In the genomic region with DNA sequence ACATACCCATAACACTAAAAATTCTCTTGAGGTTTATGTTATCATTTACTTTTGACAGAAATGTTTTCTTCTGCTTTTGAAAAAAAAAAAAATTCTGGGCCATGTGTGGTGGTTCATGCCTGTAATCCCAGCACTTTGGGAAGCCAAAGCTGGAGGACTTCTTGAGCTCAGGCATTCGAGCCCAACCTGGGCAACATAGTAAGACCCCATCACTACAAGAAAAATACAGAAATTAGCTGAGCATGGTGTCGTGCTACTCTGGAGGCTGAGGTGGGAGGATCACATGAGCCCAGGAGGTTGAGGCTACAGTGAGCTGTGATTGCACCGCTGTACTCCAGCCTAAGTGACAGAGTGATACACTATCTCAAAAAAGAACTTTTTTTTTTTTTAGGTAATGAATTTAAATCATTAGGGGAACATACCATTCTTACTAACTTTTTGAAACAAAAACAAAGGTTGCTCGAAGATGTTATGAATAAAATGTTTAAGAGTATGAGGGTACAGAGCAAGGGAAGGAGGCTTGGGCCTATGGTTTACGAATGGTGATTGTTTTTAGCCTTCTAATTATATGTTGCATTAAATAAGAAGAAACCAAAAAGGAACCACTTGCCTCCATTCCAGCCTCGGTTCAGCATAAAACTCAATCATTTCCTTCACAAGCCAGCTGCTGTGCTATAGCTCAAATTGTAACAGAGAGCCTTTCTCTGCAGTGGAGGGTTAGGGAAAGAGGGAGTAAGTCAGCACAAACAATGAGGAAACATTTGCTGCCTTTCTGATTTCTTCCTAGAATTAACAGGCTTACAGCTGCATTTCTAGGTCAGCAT, we compare ENCODE assay signal across 9 cellular contexts.
DNase-seq lines count a peak whose midpoint lies in the region; ATAC-seq and TF ChIP-seq lines count a peak whose summit lies in the region.
"Had no signal": no experiment of that assay in that cellular context is flagged by ENCODE, and none has a peak within 500 bp of the region (broad histone marks: within the 10 kb centered on the region; RNA-seq: fewer than 3 reads in every experiment).

No MANE protein-coding gene starts in this region.

- H3K9ac ChIP-seq in muscle layer of colon (ENCODE audit: low read length): peak overlapping the region; percentile 65

- no peaks in the 10 kb centered on the region for H3K9me3 ChIP-seq in muscle layer of colon (ENCODE audit: low read length)

- peak; percentile 52 for DNase-seq in RPMI7951 (ENCODE audit: low read depth)
- no peak for DNase-seq in epithelial cell of prostate (ENCODE audit: low read depth, low spot score)
- no peak for DNase-seq in type B pancreatic cell (ENCODE audit: extremely low spot score, unreplicated experiment)
- DNase-seq in activated naive CD4-positive, alpha-beta T cell (lab: John Stamatoyannopoulos, UW): no peak
- no peak for DNase-seq in activated CD4-positive, alpha-beta T cell treated with anti-CD3 and anti-CD28 coated beads, Interleukin-2, amount 50 U/mL, for 48 hours
- DNase-seq: NCI-H446 treated with DMSO at 0.1 percent for 48 hours had no signal

- H3K9me3 Mint-ChIP-seq in type B pancreatic cell: no peaks in the 10 kb centered on the region

- H3K27ac Mint-ChIP-seq in type B pancreatic cell: peak overlapping the region; percentile 82

- no peak for ATAC-seq in GM19467 (IDR thresholded peaks at IDR 0.05; ENCODE audit: unreplicated experiment)
- ATAC-seq: GM12878 had no signal

- H3K27ac ChIP-seq in epithelial cell of prostate: peak overlapping the region; percentile 82
- peak overlapping the region; percentile 90 for H3K27ac ChIP-seq in muscle layer of colon (ENCODE audit: low read depth, low read length)

- no peaks in the 10 kb centered on the region for H3K27me3 ChIP-seq in muscle layer of colon (ENCODE audit: control insufficient read depth in 1 of 2, insufficient read depth in 2 of 2, low read length in 2 of 2)

- H3K4me3 ChIP-seq in muscle layer of colon (ENCODE audit: low read depth in 1 of 2, low read length in 2 of 2): peak overlapping the region in 1 of 2 donors; percentile 49
- H3K4me3 ChIP-seq: GM12878 had no signal

- peaks cover 69% of the 10 kb centered on the region for H3K4me1 ChIP-seq in muscle layer of colon (ENCODE audit: insufficient read depth, low read length)

- no peak for TF ChIP-seq CTCF in type B pancreatic cell (conservative IDR thresholded peaks at IDR 0.05)

- no peaks in the 10 kb centered on the region for H3K27me3 Mint-ChIP-seq in type B pancreatic cell

- H3K36me3 Mint-ChIP-seq in type B pancreatic cell: peaks cover 3% of the 10 kb centered on the region

- peaks cover 60% of the 10 kb centered on the region for H3K4me1 Mint-ChIP-seq in type B pancreatic cell (ENCODE audit: unreplicated experiment)

- H3K4me3 Mint-ChIP-seq in type B pancreatic cell: peak overlapping the region; percentile 67

- no peaks in the 10 kb centered on the region for H3K36me3 ChIP-seq in muscle layer of colon (ENCODE audit: insufficient read depth, low read length)
